ENCODE assay signal across 1 cellular context in the genomic region with DNA sequence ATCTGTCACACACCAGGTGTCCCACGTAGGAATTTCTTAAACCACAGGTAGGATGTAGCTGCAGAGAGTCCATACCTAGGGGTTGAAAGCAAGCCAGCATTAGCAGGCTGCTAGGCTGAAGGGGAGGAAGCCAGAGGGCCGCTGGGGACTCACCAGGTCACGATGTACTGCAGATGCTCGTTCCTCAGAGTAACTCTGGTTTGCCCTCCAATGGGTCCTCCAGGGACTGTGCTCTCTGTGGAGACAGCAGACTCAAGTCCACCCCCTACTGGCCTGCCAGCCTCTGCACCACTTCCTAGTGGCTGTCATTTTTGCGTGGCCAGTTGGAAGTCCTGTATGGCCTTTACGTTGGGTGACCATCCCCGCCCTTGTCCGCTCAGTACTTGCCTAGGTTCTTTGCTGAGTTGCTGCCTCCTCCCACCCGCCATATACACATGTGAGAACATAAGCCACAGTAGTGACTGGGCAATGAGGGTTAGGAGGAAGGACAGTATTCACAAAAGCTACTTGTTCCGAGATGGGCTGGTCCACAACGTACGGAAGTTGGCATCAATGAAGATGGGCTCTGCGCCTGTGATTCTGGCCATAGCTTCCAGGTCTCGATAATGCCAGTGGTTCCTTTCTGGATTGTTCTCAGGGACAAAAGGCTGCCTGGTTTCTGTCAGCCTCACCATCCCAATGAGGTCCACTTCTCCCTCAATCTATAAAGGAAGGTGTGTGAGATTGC.
A peak's percentile ranks its signal among the peaks of the same experiment; 100 is the strongest.
TF ChIP-seq lines count a peak whose summit lies in the region.

No MANE protein-coding gene starts in this region.

TF ChIP-seq in WTC11, 78 proteins besides CTCF, POLR2A, EP300 and RAD21 (continued from another document):
- TF ChIP-seq, protein P1, sequence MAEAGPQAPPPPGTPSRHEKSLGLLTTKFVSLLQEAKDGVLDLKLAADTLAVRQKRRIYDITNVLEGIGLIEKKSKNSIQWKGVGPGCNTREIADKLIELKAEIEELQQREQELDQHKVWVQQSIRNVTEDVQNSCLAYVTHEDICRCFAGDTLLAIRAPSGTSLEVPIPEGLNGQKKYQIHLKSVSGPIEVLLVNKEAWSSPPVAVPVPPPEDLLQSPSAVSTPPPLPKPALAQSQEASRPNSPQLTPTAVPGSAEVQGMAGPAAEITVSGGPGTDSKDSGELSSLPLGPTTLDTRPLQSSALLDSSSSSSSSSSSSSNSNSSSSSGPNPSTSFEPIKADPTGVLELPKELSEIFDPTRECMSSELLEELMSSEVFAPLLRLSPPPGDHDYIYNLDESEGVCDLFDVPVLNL (CRISPR knock-in tag; IDR thresholded peaks at IDR 0.05; ENCODE audit: borderline replicate concordance, low read depth): no peak
- TF ChIP-seq NFATC4 (CRISPR knock-in tag; IDR thresholded peaks at IDR 0.05) (peak; percentile 59; the same call in 1 of the 2 replicates), NR3C1 (CRISPR knock-in tag; conservative IDR thresholded peaks at IDR 0.05; ENCODE audit: low read depth) (no peak), GABPB1 (CRISPR knock-in tag; IDR thresholded peaks at IDR 0.05) (peak; percentile 40; the same call in 1 of the 2 replicates)
- TF ChIP-seq, protein P2, sequence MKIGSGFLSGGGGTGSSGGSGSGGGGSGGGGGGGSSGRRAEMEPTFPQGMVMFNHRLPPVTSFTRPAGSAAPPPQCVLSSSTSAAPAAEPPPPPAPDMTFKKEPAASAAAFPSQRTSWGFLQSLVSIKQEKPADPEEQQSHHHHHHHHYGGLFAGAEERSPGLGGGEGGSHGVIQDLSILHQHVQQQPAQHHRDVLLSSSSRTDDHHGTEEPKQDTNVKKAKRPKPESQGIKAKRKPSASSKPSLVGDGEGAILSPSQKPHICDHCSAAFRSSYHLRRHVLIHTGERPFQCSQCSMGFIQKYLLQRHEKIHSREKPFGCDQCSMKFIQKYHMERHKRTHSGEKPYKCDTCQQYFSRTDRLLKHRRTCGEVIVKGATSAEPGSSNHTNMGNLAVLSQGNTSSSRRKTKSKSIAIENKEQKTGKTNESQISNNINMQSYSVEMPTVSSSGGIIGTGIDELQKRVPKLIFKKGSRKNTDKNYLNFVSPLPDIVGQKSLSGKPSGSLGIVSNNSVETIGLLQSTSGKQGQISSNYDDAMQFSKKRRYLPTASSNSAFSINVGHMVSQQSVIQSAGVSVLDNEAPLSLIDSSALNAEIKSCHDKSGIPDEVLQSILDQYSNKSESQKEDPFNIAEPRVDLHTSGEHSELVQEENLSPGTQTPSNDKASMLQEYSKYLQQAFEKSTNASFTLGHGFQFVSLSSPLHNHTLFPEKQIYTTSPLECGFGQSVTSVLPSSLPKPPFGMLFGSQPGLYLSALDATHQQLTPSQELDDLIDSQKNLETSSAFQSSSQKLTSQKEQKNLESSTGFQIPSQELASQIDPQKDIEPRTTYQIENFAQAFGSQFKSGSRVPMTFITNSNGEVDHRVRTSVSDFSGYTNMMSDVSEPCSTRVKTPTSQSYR (CRISPR knock-in tag; IDR thresholded peaks at IDR 0.05): 0 out of 2 replicates have a peak, but pooled peaks have one; percentile 43
